Comparison of ENCODE assay signal across 2 cellular contexts in the genomic region with DNA sequence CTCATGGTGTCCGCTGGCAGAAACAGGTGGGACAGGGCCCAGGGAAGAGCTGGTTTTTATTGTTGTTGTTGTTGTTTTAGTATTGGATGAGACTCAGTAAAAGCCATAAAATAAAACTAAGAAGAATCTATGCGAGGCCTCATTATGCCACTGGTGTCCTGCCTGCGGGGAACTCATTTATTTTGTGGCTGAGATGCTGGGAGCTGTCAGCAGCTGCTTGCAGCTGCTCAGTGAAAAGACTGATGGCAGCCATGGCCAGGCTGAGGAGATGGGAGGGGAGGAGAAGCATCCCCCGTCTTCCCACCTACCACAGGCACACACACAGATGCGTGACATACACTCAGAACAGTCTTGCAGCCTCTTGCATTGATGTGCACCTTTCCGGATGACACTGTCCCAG.
TF ChIP-seq lines count a peak whose summit lies in the region.

No MANE protein-coding gene starts in this region.

TF ChIP-seq in SK-N-SH, 30 proteins besides CTCF, POLR2A, EP300 and RAD21 (continued from another document):
- TF ChIP-seq FOXJ3 (CRISPR knock-in tag; IDR thresholded peaks at IDR 0.05): no peak
- no peak for TF ChIP-seq FOSL2 (IDR thresholded peaks at IDR 0.05; ENCODE audit: borderline replicate concordance, low read depth)
- TF ChIP-seq, protein P1, sequence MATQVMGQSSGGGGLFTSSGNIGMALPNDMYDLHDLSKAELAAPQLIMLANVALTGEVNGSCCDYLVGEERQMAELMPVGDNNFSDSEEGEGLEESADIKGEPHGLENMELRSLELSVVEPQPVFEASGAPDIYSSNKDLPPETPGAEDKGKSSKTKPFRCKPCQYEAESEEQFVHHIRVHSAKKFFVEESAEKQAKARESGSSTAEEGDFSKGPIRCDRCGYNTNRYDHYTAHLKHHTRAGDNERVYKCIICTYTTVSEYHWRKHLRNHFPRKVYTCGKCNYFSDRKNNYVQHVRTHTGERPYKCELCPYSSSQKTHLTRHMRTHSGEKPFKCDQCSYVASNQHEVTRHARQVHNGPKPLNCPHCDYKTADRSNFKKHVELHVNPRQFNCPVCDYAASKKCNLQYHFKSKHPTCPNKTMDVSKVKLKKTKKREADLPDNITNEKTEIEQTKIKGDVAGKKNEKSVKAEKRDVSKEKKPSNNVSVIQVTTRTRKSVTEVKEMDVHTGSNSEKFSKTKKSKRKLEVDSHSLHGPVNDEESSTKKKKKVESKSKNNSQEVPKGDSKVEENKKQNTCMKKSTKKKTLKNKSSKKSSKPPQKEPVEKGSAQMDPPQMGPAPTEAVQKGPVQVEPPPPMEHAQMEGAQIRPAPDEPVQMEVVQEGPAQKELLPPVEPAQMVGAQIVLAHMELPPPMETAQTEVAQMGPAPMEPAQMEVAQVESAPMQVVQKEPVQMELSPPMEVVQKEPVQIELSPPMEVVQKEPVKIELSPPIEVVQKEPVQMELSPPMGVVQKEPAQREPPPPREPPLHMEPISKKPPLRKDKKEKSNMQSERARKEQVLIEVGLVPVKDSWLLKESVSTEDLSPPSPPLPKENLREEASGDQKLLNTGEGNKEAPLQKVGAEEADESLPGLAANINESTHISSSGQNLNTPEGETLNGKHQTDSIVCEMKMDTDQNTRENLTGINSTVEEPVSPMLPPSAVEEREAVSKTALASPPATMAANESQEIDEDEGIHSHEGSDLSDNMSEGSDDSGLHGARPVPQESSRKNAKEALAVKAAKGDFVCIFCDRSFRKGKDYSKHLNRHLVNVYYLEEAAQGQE (IDR thresholded peaks at IDR 0.05; ENCODE audit: low read depth, low read length): no peak
- TF ChIP-seq GABPA (IDR thresholded peaks at IDR 0.05; ENCODE audit: low read depth): no peak
- TF ChIP-seq YY1 (IDR thresholded peaks at IDR 0.05; ENCODE audit: low read depth): no peak
- no peak for TF ChIP-seq CHD2 (IDR thresholded peaks at IDR 0.05; ENCODE audit: low read length, partially characterized antibody)

TF ChIP-seq in SK-N-SH treated with all-trans-retinoic acid at 6 μM for 48 hours, 23 proteins besides CTCF, POLR2A, EP300 and RAD21 (continued from another document):
- TF ChIP-seq PATZ1 (CRISPR knock-in tag; IDR thresholded peaks at IDR 0.05; ENCODE audit: borderline replicate concordance) (no peak), TSHZ2 (CRISPR knock-in tag; IDR thresholded peaks at IDR 0.05) (no peak), GLIS3 (CRISPR knock-in tag; IDR thresholded peaks at IDR 0.05) (no peak), ZC3H10 (CRISPR knock-in tag; IDR thresholded peaks at IDR 0.05) (no peak), SNAI2 (CRISPR knock-in tag; IDR thresholded peaks at IDR 0.05) (no peak), ESRRG (CRISPR knock-in tag; IDR thresholded peaks at IDR 0.05) (no peak), ZFP30 (CRISPR knock-in tag; IDR thresholded peaks at IDR 0.05) (no peak), ZNF565 (CRISPR knock-in tag; conservative IDR thresholded peaks at IDR 0.05; ENCODE audit: low read depth) (no peak), CSRNP3 (CRISPR knock-in tag; IDR thresholded peaks at IDR 0.05) (no peak), ZNF70 (CRISPR knock-in tag; IDR thresholded peaks at IDR 0.05) (no peak), CREB5 (CRISPR knock-in tag; IDR thresholded peaks at IDR 0.05; ENCODE audit: low read depth) (no peak), TOX (CRISPR knock-in tag; IDR thresholded peaks at IDR 0.05; ENCODE audit: borderline replicate concordance) (no peak)
